In the genomic region with DNA sequence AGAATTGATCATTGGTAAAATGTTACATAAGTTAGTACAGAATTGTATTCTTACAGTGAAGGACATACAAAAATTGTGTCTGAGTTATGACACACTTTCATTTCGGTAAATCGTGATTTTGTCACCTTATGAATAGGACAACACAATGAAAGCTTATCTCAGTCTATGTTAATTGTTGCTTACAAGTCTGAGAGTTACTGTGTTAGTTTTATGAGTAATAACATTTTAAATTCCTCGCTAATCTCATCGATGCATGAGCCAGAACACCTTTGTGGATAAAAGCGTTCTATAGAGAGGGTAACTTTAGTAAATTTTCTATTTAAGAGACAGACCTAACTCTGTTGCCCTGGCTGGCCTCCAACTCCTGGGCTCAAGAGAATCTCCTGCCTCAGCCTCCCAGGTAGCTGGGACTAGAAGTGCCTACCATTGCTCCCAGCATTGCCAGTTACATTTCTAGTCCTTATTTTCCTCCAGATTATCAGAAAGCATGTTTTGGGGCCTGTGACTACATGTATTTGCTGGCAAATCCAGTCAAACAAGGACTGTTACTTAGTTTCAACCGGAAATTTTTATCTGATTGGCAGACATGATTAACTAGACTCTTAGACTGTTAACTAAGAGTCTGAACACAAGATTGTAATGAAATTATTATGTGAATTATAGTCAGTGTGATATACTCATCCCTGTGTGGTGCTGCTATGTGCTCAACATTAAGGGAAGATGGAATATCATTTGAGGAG, we compare ENCODE assay signal across 2 cellular contexts.
TF ChIP-seq lines count a peak whose summit lies in the region.

No MANE protein-coding gene starts in this region.

TF ChIP-seq in SK-N-SH, 30 proteins besides CTCF, POLR2A, EP300 and RAD21 (continued from another document):
- no peak for TF ChIP-seq EZH2phosphoT487 (IDR thresholded peaks at IDR 0.05; ENCODE audit: borderline replicate concordance, low read depth)
- no peak for TF ChIP-seq MEF2A (IDR thresholded peaks at IDR 0.05; ENCODE audit: borderline replicate concordance, low read depth)
- no peak for TF ChIP-seq RXRA (IDR thresholded peaks at IDR 0.05; ENCODE audit: borderline replicate concordance, low read depth)
- TF ChIP-seq, protein P1, sequence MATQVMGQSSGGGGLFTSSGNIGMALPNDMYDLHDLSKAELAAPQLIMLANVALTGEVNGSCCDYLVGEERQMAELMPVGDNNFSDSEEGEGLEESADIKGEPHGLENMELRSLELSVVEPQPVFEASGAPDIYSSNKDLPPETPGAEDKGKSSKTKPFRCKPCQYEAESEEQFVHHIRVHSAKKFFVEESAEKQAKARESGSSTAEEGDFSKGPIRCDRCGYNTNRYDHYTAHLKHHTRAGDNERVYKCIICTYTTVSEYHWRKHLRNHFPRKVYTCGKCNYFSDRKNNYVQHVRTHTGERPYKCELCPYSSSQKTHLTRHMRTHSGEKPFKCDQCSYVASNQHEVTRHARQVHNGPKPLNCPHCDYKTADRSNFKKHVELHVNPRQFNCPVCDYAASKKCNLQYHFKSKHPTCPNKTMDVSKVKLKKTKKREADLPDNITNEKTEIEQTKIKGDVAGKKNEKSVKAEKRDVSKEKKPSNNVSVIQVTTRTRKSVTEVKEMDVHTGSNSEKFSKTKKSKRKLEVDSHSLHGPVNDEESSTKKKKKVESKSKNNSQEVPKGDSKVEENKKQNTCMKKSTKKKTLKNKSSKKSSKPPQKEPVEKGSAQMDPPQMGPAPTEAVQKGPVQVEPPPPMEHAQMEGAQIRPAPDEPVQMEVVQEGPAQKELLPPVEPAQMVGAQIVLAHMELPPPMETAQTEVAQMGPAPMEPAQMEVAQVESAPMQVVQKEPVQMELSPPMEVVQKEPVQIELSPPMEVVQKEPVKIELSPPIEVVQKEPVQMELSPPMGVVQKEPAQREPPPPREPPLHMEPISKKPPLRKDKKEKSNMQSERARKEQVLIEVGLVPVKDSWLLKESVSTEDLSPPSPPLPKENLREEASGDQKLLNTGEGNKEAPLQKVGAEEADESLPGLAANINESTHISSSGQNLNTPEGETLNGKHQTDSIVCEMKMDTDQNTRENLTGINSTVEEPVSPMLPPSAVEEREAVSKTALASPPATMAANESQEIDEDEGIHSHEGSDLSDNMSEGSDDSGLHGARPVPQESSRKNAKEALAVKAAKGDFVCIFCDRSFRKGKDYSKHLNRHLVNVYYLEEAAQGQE (IDR thresholded peaks at IDR 0.05; ENCODE audit: low read depth, low read length): no peak
- TF ChIP-seq JUND (IDR thresholded peaks at IDR 0.05): no peak
- TF ChIP-seq, protein P2, sequence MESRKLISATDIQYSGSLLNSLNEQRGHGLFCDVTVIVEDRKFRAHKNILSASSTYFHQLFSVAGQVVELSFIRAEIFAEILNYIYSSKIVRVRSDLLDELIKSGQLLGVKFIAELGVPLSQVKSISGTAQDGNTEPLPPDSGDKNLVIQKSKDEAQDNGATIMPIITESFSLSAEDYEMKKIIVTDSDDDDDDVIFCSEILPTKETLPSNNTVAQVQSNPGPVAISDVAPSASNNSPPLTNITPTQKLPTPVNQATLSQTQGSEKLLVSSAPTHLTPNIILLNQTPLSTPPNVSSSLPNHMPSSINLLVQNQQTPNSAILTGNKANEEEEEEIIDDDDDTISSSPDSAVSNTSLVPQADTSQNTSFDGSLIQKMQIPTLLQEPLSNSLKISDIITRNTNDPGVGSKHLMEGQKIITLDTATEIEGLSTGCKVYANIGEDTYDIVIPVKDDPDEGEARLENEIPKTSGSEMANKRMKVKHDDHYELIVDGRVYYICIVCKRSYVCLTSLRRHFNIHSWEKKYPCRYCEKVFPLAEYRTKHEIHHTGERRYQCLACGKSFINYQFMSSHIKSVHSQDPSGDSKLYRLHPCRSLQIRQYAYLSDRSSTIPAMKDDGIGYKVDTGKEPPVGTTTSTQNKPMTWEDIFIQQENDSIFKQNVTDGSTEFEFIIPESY (IDR thresholded peaks at IDR 0.05; ENCODE audit: borderline replicate concordance, low read depth): no peak
- no peak for TF ChIP-seq TEAD4 (IDR thresholded peaks at IDR 0.05; ENCODE audit: borderline replicate concordance, insufficient read depth)
- TF ChIP-seq YY1 (IDR thresholded peaks at IDR 0.05; ENCODE audit: low read depth): no peak
- TF ChIP-seq TCF12 (IDR thresholded peaks at IDR 0.05): no peak
- no peak for TF ChIP-seq ELF1 (IDR thresholded peaks at IDR 0.05)
- TF ChIP-seq MXI1 (IDR thresholded peaks at IDR 0.05; ENCODE audit: low read depth, low read length): no peak

TF ChIP-seq in SK-N-SH treated with all-trans-retinoic acid at 6 μM for 48 hours, 23 proteins besides CTCF, POLR2A, EP300 and RAD21 (continued from another document):
- TF ChIP-seq, protein P3, sequence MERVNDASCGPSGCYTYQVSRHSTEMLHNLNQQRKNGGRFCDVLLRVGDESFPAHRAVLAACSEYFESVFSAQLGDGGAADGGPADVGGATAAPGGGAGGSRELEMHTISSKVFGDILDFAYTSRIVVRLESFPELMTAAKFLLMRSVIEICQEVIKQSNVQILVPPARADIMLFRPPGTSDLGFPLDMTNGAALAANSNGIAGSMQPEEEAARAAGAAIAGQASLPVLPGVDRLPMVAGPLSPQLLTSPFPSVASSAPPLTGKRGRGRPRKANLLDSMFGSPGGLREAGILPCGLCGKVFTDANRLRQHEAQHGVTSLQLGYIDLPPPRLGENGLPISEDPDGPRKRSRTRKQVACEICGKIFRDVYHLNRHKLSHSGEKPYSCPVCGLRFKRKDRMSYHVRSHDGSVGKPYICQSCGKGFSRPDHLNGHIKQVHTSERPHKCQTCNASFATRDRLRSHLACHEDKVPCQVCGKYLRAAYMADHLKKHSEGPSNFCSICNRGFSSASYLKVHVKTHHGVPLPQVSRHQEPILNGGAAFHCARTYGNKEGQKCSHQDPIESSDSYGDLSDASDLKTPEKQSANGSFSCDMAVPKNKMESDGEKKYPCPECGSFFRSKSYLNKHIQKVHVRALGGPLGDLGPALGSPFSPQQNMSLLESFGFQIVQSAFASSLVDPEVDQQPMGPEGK (CRISPR knock-in tag; IDR thresholded peaks at IDR 0.05; ENCODE audit: borderline replicate concordance): no peak
